Comparison of ENCODE assay signal across 20 cellular contexts in the genomic region with DNA sequence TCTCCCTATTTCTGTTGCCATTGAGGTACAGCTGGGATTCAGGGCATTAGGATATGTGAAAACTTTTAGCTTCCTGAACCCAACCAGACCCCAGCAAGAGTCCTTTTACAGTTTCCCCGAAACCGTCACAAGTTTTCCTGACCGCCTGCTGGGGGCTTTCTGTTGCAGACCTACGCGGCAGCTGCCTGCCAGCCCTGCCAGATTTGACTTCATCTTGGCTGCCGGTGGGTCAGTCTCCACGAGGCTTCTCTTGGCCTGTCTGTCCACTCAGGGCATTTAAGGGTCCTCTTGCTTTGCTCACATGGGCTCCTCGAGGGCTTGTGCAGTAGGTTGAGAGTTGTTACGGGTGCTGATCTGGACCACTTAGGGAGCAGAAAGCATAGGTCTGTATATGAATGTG. TPM values are rescaled to one million over a fixed set of nuclear protein-coding genes. Genes with fewer than 3 reads are reported as not detected.
DNase-seq lines count a peak whose midpoint lies in the region; ATAC-seq and TF ChIP-seq lines count a peak whose summit lies in the region.
"Had no signal": no experiment of that assay in that cellular context is flagged by ENCODE, and none has a peak within 500 bp of the region (broad histone marks: within the 10 kb centered on the region; RNA-seq: fewer than 3 reads in every experiment).

No MANE protein-coding gene starts in this region.

- H3K4me1 Mint-ChIP-seq in CD4-positive, CD25-positive, alpha-beta regulatory T cell, result peaks cover 12 to 60% (median 48%) of the 10 kb centered on the region in 4 donors
- peaks cover 77% of the 10 kb centered on the region for H3K4me1 Mint-ChIP-seq in activated B cell treated with CpG ODN at 0.5 μM for 24 hours

- no peak overlapping the region for H3K4me3 Mint-ChIP-seq in CD4-positive, CD25-positive, alpha-beta regulatory T cell
- H3K4me3 Mint-ChIP-seq in activated B cell treated with CpG ODN at 0.5 μM for 24 hours, result no peak overlapping the region
- H3K4me3 Mint-ChIP-seq: CD8-positive, alpha-beta T cell; HFFc6 had no signal

- intact Hi-C loops in activated B cell treated with CpG ODN at 0.5 μM for 24 hours (cut with micrococcal nuclease) (loop anchor here (2.0 kb wide), 1 partner anchor 14 kb away; no protein-coding TSS in a partner anchor), spleen (cut with DNase I; ENCODE audit: low total_unique reads) (no loop called here)

- POLR2A ChIA-PET in activated B cell treated with CpG ODN at 0.5 μM for 24 hours (lab: Charles Lee), result interaction anchor here (1.1 to 2.2 kb wide), 3 partner anchors 9 to 12 kb away, joined by 3 to 9 read pairs (median 3); no protein-coding TSS in a partner anchor

- H3K27me3 Mint-ChIP-seq in CD4-positive, CD25-positive, alpha-beta regulatory T cell, result no peaks in the 10 kb centered on the region
- no peaks in the 10 kb centered on the region for H3K27me3 Mint-ChIP-seq in activated B cell treated with CpG ODN at 0.5 μM for 24 hours

- no peak for TF ChIP-seq CTCF in activated B cell treated with CpG ODN at 0.5 μM for 24 hours (IDR thresholded peaks at IDR 0.05)
- TF ChIP-seq CTCF in spleen (IDR thresholded peaks at IDR 0.05 in 8 of 11, conservative IDR thresholded peaks at IDR 0.05 in 3 of 11), result no peak
- no peak for TF ChIP-seq CTCF in coronary artery (IDR thresholded peaks at IDR 0.05)

- peaks cover 5% of the 10 kb centered on the region for H3K36me3 ChIP-seq in CD4-positive, CD25-positive, alpha-beta regulatory T cell (ENCODE audit: control insufficient read depth, insufficient read depth, low read length)
- H3K36me3 ChIP-seq in spleen, result peaks cover 0 to 22% (median 4%) of the 10 kb centered on the region in 6 donors
- H3K36me3 ChIP-seq: SJCRH30 had no signal

- peaks cover 0 to 1% (median 0%) of the 10 kb centered on the region in 7 donors for H3K9me3 Mint-ChIP-seq in CD4-positive, CD25-positive, alpha-beta regulatory T cell
- no peaks in the 10 kb centered on the region for H3K9me3 Mint-ChIP-seq in activated B cell treated with CpG ODN at 0.5 μM for 24 hours
- H3K9me3 Mint-ChIP-seq: CD8-positive, alpha-beta T cell; HFFc6 had no signal

- DNase-seq in CD4-positive, CD25-positive, alpha-beta regulatory T cell, result no peak
- no peak for DNase-seq in activated B cell treated with CpG ODN at 0.5 μM for 24 hours
- peak; percentile 38 for DNase-seq in iPS-NIHi7 (ENCODE audit: extremely low spot score)
- peak; percentile 70 for DNase-seq in spleen
- DNase-seq in cerebellar nuclear complex (lab: John Stamatoyannopoulos, UW), result no peak
- no peak for DNase-seq in coronary artery (ENCODE audit: low spot score)
- DNase-seq: CD8-positive, alpha-beta T cell; DMS79 treated with DMSO at 0.1 percent for 48 hours; GDM1; GM23248; HFFc6; NCI-H1930; NCI-H2171 treated with DMSO at 0.1 percent for 48 hours; NCI-H510A; SJCRH30 had no signal

- TF ChIP-seq POLR2A in spleen (IDR thresholded peaks at IDR 0.05), result no peak

- no peaks in the 10 kb centered on the region for H3K9me3 ChIP-seq in CD4-positive, CD25-positive, alpha-beta regulatory T cell (ENCODE audit: control insufficient read depth in 2 of 2, low read length in 2 of 2)
- no peaks in the 10 kb centered on the region for H3K9me3 ChIP-seq in spleen
- H3K9me3 ChIP-seq: SJCRH30 had no signal

- H3K4me3 ChIP-seq in CD4-positive, CD25-positive, alpha-beta regulatory T cell (ENCODE audit: low read depth, low read length), result no peak overlapping the region
- no peak overlapping the region for H3K4me3 ChIP-seq in spleen
- no peak overlapping the region for H3K4me3 ChIP-seq in coronary artery
- H3K4me3 ChIP-seq: GM23248, SJCRH30 had no signal

- H3K4me1 ChIP-seq in CD4-positive, CD25-positive, alpha-beta regulatory T cell (ENCODE audit: control insufficient read depth, insufficient read depth, low read length, poor library complexity, severe bottlenecking), result peaks cover 4% of the 10 kb centered on the region
- peaks cover 9 to 100% (median 81%) of the 10 kb centered on the region in 6 donors for H3K4me1 ChIP-seq in spleen

- H3K27ac ChIP-seq in CD4-positive, CD25-positive, alpha-beta regulatory T cell (ENCODE audit: insufficient read depth, low read length, poor library complexity, severe bottlenecking), result no peak overlapping the region
- H3K27ac ChIP-seq in spleen, result peak overlapping the region in 6 of 8 donors; percentile 22 to 78 (median 66)
- H3K27ac ChIP-seq in coronary artery, result peak overlapping the region in 1 of 2 donors; percentile 15
- H3K27ac ChIP-seq: GM23248, KMS-11, RWPE1, SJCRH30 had no signal

- peaks cover 21% of the 10 kb centered on the region for H3K36me3 Mint-ChIP-seq in CD4-positive, CD25-positive, alpha-beta regulatory T cell
- peaks cover 32% of the 10 kb centered on the region for H3K36me3 Mint-ChIP-seq in activated B cell treated with CpG ODN at 0.5 μM for 24 hours (ENCODE audit: low read depth)

- no peaks in the 10 kb centered on the region for H3K27me3 ChIP-seq in CD4-positive, CD25-positive, alpha-beta regulatory T cell (ENCODE audit: control insufficient read depth, insufficient read depth, low read length)
- H3K27me3 ChIP-seq in spleen (replicated peaks in 1 of 7), result no peaks in the 10 kb centered on the region
- H3K27me3 ChIP-seq: SJCRH30 had no signal

- 56 to 86% (median 83%) methylated on average over 9 of the region's 9 CpGs for whole genome bisulfite sequencing in spleen, 5 donors

- peak overlapping the region in 2 of 3 donors; percentile 20 to 62 for H3K27ac Mint-ChIP-seq in CD4-positive, CD25-positive, alpha-beta regulatory T cell
- peak overlapping the region; percentile 18 for H3K27ac Mint-ChIP-seq in activated B cell treated with CpG ODN at 0.5 μM for 24 hours
- H3K27ac Mint-ChIP-seq: CD8-positive, alpha-beta T cell; HFFc6 had no signal

- CTCF ChIA-PET in activated B cell treated with CpG ODN at 0.5 μM for 24 hours (lab: Charles Lee), result no interaction called here

- ATAC-seq in CD4-positive, CD25-positive, alpha-beta regulatory T cell (ENCODE audit: low read depth in 2 of 2), result no peak
- no peak for ATAC-seq in activated B cell treated with CpG ODN at 0.5 μM for 24 hours (ENCODE audit: low read depth)
- no peak for ATAC-seq in HG03571 (IDR thresholded peaks at IDR 0.05; ENCODE audit: unreplicated experiment)
- no peak for ATAC-seq in HG03354 (IDR thresholded peaks at IDR 0.05; ENCODE audit: poor library complexity, severe bottlenecking, unreplicated experiment)
- ATAC-seq: CD8-positive, alpha-beta T cell; HepG2 had no signal

RNA-seq across cellular contexts. Expression of gene ETV6, which starts 17.2 kb away (rescaled TPM):
- total RNA-seq in CD4-positive, CD25-positive, alpha-beta regulatory T cell, result 62.5 TPM
- polyA plus RNA-seq in CD4-positive, CD25-positive, alpha-beta regulatory T cell, result 1 to 10 TPM; 2.5 to 4.2 (median 3.5) TPM
- total RNA-seq in activated B cell treated with CpG ODN at 0.5 μM for 24 hours (116 and 130 TPM in 2 replicates), spleen (100 to 1,000 TPM in 1 of 7 donors, 10 to 100 TPM in 6; 45.7 to 116 (median 86.2) TPM)
- polyA plus RNA-seq in spleen, result 10 to 100 TPM in 2 of 3 donors, 1 to 10 TPM in 1; 7.2 to 12.3 (median 10.6) TPM

Comparison
In these comparisons a context has a peak if more than half of its experiments do, and no peak if none do; other contexts are left out.
1. DNase-seq: peak in iPS-NIHi7 (single experiment) and spleen (single experiment); none in CD4-positive, CD25-positive, alpha-beta regulatory T cell (0 of 3), activated B cell treated with CpG ODN at 0.5 μM for 24 hours (single experiment), cerebellar nuclear complex (0 of 2) and coronary artery (single experiment).